In the genomic region with DNA sequence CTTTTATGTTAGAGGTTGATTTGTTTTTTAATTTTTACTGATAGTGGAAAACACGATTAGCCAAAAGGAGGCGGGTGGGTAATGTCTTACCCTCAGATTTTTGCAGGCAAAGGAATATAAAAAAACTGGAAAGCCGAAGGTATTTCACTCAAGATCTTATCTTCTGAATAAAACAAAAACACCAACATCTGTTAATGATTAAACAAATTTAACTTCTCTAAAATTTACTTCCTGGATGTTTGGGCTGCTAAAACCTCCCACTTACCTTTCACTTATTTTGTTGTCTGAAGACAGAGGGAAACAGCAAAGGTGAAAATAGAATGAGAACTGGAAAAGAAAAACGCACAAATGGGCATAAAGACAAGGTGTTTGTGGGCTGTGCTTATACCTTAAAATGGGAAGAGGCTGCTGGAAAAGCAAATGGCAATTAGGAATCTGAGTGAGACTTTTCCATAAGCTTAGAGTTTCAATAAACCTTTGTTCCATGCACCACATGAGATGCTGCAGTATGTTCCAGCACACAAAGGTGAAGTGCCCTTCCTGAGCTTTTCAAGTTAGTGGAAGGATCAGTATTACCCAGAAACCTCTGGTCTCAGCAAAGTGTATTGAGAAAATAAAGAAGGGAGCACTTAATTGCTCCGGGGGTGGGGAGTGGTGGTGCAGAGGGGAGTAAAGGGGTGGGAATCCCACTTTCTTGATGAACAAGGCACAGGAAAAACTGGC, we compare ENCODE assay signal across 1 cellular context.
TF ChIP-seq lines count a peak whose summit lies in the region.

No MANE protein-coding gene starts in this region.

TF ChIP-seq in H1, 55 proteins besides CTCF, POLR2A, EP300 and RAD21:
- TF ChIP-seq SUZ12 (IDR thresholded peaks at IDR 0.05; ENCODE audit: low read length) (no peak), SP4 (IDR thresholded peaks at IDR 0.05; ENCODE audit: low read length) (no peak), SP1 (IDR thresholded peaks at IDR 0.05; ENCODE audit: low read depth, low read length) (no peak), TAF7 (optimal IDR thresholded peaks at IDR 0.05; ENCODE audit: borderline replicate concordance, low read depth, low read length) (no peak), SIN3A (conservative IDR thresholded peaks at IDR 0.05 in 1 of 2, IDR thresholded peaks at IDR 0.05 in 1 of 2; ENCODE audit: low read depth in 1 of 2, low read length in 2 of 2) (no peak), GABPA (IDR thresholded peaks at IDR 0.05; ENCODE audit: borderline replicate concordance, insufficient read depth, low read length) (no peak), YY1 (IDR thresholded peaks at IDR 0.05; ENCODE audit: low read depth, low read length) (no peak), JUN (IDR thresholded peaks at IDR 0.05; ENCODE audit: low read depth, low read length) (no peak), JUND (IDR thresholded peaks at IDR 0.05; ENCODE audit: low read length) (no peak), SIRT6 (IDR thresholded peaks at IDR 0.05; ENCODE audit: low read length) (no peak), ASH2L (IDR thresholded peaks at IDR 0.05; ENCODE audit: low read length) (no peak), TBP (IDR thresholded peaks at IDR 0.05; ENCODE audit: low read depth, low read length) (no peak), MAX (IDR thresholded peaks at IDR 0.05) (no peak), POU5F1 (IDR thresholded peaks at IDR 0.05; ENCODE audit: low read depth, low read length) (no peak), SAP30 (IDR thresholded peaks at IDR 0.05; ENCODE audit: insufficient read depth, insufficient replicate concordance, low read length) (no peak), CBX8 (IDR thresholded peaks at IDR 0.05; ENCODE audit: borderline replicate concordance, low read depth, low read length) (no peak), BCL11A (IDR thresholded peaks at IDR 0.05; ENCODE audit: low read depth in 2 of 2, low read length in 2 of 2) (no peak)
- TF ChIP-seq, protein P1, sequence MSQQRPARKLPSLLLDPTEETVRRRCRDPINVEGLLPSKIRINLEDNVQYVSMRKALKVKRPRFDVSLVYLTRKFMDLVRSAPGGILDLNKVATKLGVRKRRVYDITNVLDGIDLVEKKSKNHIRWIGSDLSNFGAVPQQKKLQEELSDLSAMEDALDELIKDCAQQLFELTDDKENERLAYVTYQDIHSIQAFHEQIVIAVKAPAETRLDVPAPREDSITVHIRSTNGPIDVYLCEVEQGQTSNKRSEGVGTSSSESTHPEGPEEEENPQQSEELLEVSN (IDR thresholded peaks at IDR 0.05), result no peak
